ENCODE assay signal across 11 cellular contexts in the genomic region with DNA sequence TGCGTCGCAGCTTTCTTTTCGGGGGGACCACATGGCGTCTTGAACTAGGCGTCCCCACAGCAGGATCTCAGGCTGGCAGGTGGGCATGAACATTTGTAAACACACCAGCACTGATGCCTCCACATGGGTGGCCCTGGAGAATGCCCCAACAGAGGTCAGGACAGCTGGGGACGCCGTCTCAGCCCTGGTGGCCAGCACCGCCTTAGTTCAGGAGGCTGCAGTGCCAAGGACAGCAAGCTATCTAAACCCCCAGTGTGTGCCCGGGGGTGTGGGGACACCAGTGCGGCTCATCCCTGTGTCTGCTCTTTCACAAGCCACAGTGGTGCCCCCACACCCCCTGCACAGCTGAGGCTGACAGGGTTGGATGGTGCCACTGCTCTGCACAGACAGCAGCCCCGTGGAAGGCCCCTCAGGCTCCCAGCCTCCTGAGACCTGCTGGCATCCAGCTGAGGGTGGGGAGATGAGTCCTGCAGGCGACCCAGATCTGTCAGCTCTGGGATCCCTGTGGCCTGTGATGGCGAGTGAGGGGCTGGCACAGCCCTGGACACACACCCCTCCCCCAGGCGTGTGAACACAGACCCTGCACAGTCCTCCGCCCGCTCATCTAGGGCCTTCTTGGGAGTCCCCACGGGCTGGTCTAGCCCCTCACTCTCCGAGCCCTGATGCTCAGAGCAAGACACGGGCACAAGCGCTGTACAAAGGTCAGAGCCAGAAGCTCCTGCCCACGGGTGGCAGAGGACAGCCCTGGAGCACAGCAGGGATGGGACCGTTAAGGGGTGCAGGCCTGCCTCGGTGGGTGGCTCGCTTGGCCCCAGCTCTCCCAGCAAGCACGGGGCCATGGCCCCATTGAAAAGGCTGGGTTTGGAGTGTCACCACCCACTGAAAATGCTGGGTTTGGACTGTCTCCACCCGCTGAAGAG. TPM values are rescaled to one million over a fixed set of nuclear protein-coding genes. Genes with fewer than 3 reads are reported as not detected.
DNase-seq lines count a peak whose midpoint lies in the region; ATAC-seq, FAIRE-seq and TF ChIP-seq lines count a peak whose summit lies in the region.
"Had no signal": no experiment of that assay in that cellular context is flagged by ENCODE, and none has a peak within 500 bp of the region (broad histone marks: within the 10 kb centered on the region; RNA-seq: fewer than 3 reads in every experiment).

No MANE protein-coding gene starts in this region.

- TF ChIP-seq EP300 in A549 (IDR thresholded peaks at IDR 0.05) (no peak), stomach (IDR thresholded peaks at IDR 0.05) (no peak)

- intact Hi-C loops in Panc1 (cut with micrococcal nuclease; ENCODE audit: unreplicated experiment), result no loop called here
- intact Hi-C loops in kidney (cut with DNase I), result no loop called here
- intact Hi-C loops in stomach (cut with DNase I; ENCODE audit: low total_unique reads), result no loop called here

- H3K4me3 ChIP-seq in A549, result no peak overlapping the region
- H3K4me3 ChIP-seq in BE2C (ENCODE audit: low read depth, low read length), result no peak overlapping the region
- no peak overlapping the region for H3K4me3 ChIP-seq in Panc1 (ENCODE audit: low read depth in 2 of 2, low read length in 2 of 2)
- H3K4me3 ChIP-seq in kidney (ENCODE audit: low read length in 2 of 2), result no peak overlapping the region
- H3K4me3 ChIP-seq in stomach, result no peak overlapping the region
- H3K4me3 ChIP-seq: HAP-1, PC-9 had no signal

- TF ChIP-seq POLR2A in A549 (IDR thresholded peaks at IDR 0.05; ENCODE audit: low read length) (no peak), stomach (IDR thresholded peaks at IDR 0.05) (no peak)

- no TSS peak for BruUV-seq in Panc1 (replicated peaks; lab: Mats Ljungman, UMichigan)

- TF ChIP-seq CTCF in A549 (IDR thresholded peaks at IDR 0.05) (no peak), BE2C (IDR thresholded peaks at IDR 0.05; ENCODE audit: low read depth, low read length) (no peak), Panc1 (IDR thresholded peaks at IDR 0.05) (no peak), kidney (IDR thresholded peaks at IDR 0.05; ENCODE audit: borderline replicate concordance, extremely low read depth, insufficient read depth) (no peak), stomach (IDR thresholded peaks at IDR 0.05) (no peak)

- no peak for FAIRE-seq in A549 (lab: Jason Lieb, UNC)
- no peak for FAIRE-seq in kidney (lab: Jason Lieb, UNC)

- CTCF ChIA-PET in A549 (lab: Yijun Ruan, JAX) (interaction anchor here (0.7 to 6.4 kb wide), 19 partner anchors 7 to 396 kb away, joined by 3 to 36 read pairs (median 4); partner anchors contain the start of genes FAAP100 and FSCN2), Panc1 (lab: Charles Lee) (no interaction called here)

- no peaks in the 10 kb centered on the region; the same call in 1 of the 2 replicates for H3K27me3 ChIP-seq in BE2C
- no peaks in the 10 kb centered on the region for H3K27me3 ChIP-seq in Panc1 (ENCODE audit: control insufficient read depth, insufficient read depth, low read length)
- H3K27me3 ChIP-seq in stomach, result peaks cover 0 to 47% (median 25%) of the 10 kb centered on the region in 3 donors

- ATAC-seq in A549 (peak; percentile 3 to 4; a peak in 3 of 6 replicates), Panc1 (no peak), GM18907 (IDR thresholded peaks at IDR 0.05; ENCODE audit: unreplicated experiment) (no peak)

- H3K9ac ChIP-seq in kidney (ENCODE audit: low read length in 2 of 2), result no peak overlapping the region

- POLR2A ChIA-PET in A549 (lab: Yijun Ruan, JAX), result interaction anchor here (0.8 kb wide), 1 partner anchor 26 kb away, joined by 3 read pairs; no protein-coding TSS in a partner anchor
- POLR2A ChIA-PET in Panc1 (lab: Charles Lee), result interaction anchor here (1.2 kb wide), 1 partner anchor 16 kb away, joined by 5 read pairs; no protein-coding TSS in a partner anchor

- H3K27ac ChIP-seq in A549, result no peak overlapping the region
- peak overlapping the region; percentile 79 for H3K27ac ChIP-seq in Panc1 (ENCODE audit: low read length)
- no peak overlapping the region for H3K27ac ChIP-seq in kidney (ENCODE audit: low read depth in 2 of 2, low read length in 2 of 2)
- H3K27ac ChIP-seq in stomach, result no peak overlapping the region
- H3K27ac ChIP-seq: PC-9 had no signal

- H3K4me1 ChIP-seq in A549 (peaks cover 6% of the 10 kb centered on the region; the same call in 1 of the 3 replicates), BE2C (peaks cover 28% of the 10 kb centered on the region), Panc1 (ENCODE audit: control insufficient read depth, insufficient read depth, low read length) (peaks cover 55% of the 10 kb centered on the region), kidney (ENCODE audit: control insufficient read depth in 1 of 2, insufficient read depth in 1 of 2, low read depth in 1 of 2, low read length in 2 of 2) (peaks cover 0 to 5% of the 10 kb centered on the region in 2 donors), stomach (peaks cover 18 to 25% (median 23%) of the 10 kb centered on the region in 4 donors)
- H3K4me1 ChIP-seq: HAP-1 had no signal

- no peaks in the 10 kb centered on the region for H3K9me3 ChIP-seq in A549
- H3K9me3 ChIP-seq in BE2C, result no peaks in the 10 kb centered on the region
- H3K9me3 ChIP-seq in Panc1 (ENCODE audit: control insufficient read depth, insufficient read depth, low read depth, low read length), result no peaks in the 10 kb centered on the region
- no peaks in the 10 kb centered on the region for H3K9me3 ChIP-seq in kidney (ENCODE audit: control insufficient read depth in 1 of 2, low read length in 2 of 2)
- H3K9me3 ChIP-seq in stomach, result no peaks in the 10 kb centered on the region
- H3K9me3 ChIP-seq: HAP-1 had no signal

- no peak for TF ChIP-seq RAD21 in A549 (conservative IDR thresholded peaks at IDR 0.05 in 1 of 2, IDR thresholded peaks at IDR 0.05 in 1 of 2)

- DNase-seq in A549 (ENCODE audit: low read depth in 1 of 2, low spot score in 1 of 2), result no peak
- peak; percentile 53 for DNase-seq in BE2C
- no peak for DNase-seq in Panc1 (ENCODE audit: low read depth, low spot score)
- DNase-seq in kidney, result peak; percentile 52
- DNase-seq in dermis blood vessel endothelial cell, result no peak
- DNase-seq in stomach, result no peak
- no peak for DNase-seq in NCI-H2107 (lab: John Stamatoyannopoulos, UW)
- DNase-seq: CD8-positive, alpha-beta T cell; PC-9 had no signal

- 89% methylated on average over 21 of the region's 26 CpGs for WGBS in A549 (ENCODE audit: missing lambda C conversion rate)
- 82 to 89% (median 87%) methylated on average over 19 to 26 of the region's 26 CpGs for WGBS in stomach, 5 donors

- H3K4me2 ChIP-seq in A549, result no peak overlapping the region
- H3K4me2 ChIP-seq: PC-9 had no signal

- H3K36me3 ChIP-seq in BE2C, result peaks cover 10% of the 10 kb centered on the region
- no peaks in the 10 kb centered on the region; the same call in 1 of the 2 replicates for H3K36me3 ChIP-seq in Panc1 (ENCODE audit: control insufficient read depth, insufficient read depth, low read length)
- H3K36me3 ChIP-seq in kidney (ENCODE audit: control insufficient read depth in 1 of 2, insufficient read depth in 2 of 2, low read length in 2 of 2), result peaks cover 0 to 6% of the 10 kb centered on the region in 2 donors
- H3K36me3 ChIP-seq in stomach, result peaks cover 22 to 58% (median 54%) of the 10 kb centered on the region in 4 donors

- in situ Hi-C loops in Panc1 (cut with HindIII; ENCODE audit: low pct_unique_long_range_greater_than_20kb, low sequenced_read_pairs), result no loop called here

RNA-seq across cellular contexts. Expression of gene FSCN2, which starts 10.7 kb away (rescaled TPM):
- polyA plus RNA-seq in A549 (2011; rRNA removed) (0.84 and 1.2 TPM in 2 replicates), A549 (2017; fragmentation: RNase III; extraction: RNeasy Plus Mini Kit Qiagen cat#74134 plus additional on column Dnase treatment) (1.3 to 1.7 TPM (median 1.3 TPM) in 3 replicates), kidney (ENCODE audit: insufficient read depth, low read depth, low replicate concordance) (0.26 TPM), stomach (1 to 10 TPM in 2 of 3 donors, under 1 TPM in 1; 0.90 to 2.7 (median 2.1) TPM)
- 0.74 and 1.1 TPM in 2 replicates for polyA plus RNA-seq in A549 (2012; cell fraction: cytosol; rRNA removed)
- polyA plus RNA-seq in A549 (2012; cell fraction: nucleus; rRNA removed), result 7.5 and 8.3 TPM in 2 replicates
- 3.6 and 3.7 TPM in 2 replicates for polyA minus RNA-seq in A549 (2011; rRNA and poly(A)+ RNA removed)
- 2.4 TPM for polyA plus RNA-seq in BE2C (2012; ENCODE audit: insufficient read depth, insufficient read length, low read depth)
- total RNA-seq in Panc1 (2021; ENCODE audit: unreplicated experiment) (1.2 TPM), kidney (3.8 TPM), dermis blood vessel endothelial cell (0.42 and 1.0 TPM in 2 replicates), stomach (10 to 100 TPM in 1 of 5 donors, 1 to 10 TPM in 3, not detected in 1; 2.8 to 21.7 (median 6.2) TPM)
- polyA plus RNA-seq in Panc1 (2012; ENCODE audit: insufficient read length), result 9.6 TPM

RNA-seq across cellular contexts. Expression of gene FAAP100, which starts 13.2 kb away (rescaled TPM):
- polyA plus RNA-seq in A549 (2011; rRNA removed) (5.4 and 7.2 TPM in 2 replicates), A549 (2017; fragmentation: RNase III; extraction: RNeasy Plus Mini Kit Qiagen cat#74134 plus additional on column Dnase treatment) (16.2 to 17.7 TPM (median 16.8 TPM) in 3 replicates), kidney (ENCODE audit: insufficient read depth, low read depth, low replicate concordance) (13.2 TPM), stomach (10 to 100 TPM; 12.2 to 17.1 (median 17.0) TPM)
- polyA plus RNA-seq in A549 (2012; cell fraction: cytosol; rRNA removed), result 17.3 and 25.1 TPM in 2 replicates
- polyA plus RNA-seq in A549 (2012; cell fraction: nucleus; rRNA removed), result 52.4 and 75.7 TPM in 2 replicates
- 7.8 and 10.0 TPM in 2 replicates for polyA minus RNA-seq in A549 (2011; rRNA and poly(A)+ RNA removed)
- 43.0 TPM for polyA plus RNA-seq in BE2C (2012; ENCODE audit: insufficient read depth, insufficient read length, low read depth)
- total RNA-seq in Panc1 (2021; ENCODE audit: unreplicated experiment) (265 TPM), kidney (28.6 TPM), dermis blood vessel endothelial cell (26.0 and 27.1 TPM in 2 replicates), stomach (100 to 1,000 TPM in 1 of 5 donors, 10 to 100 TPM in 4; 11.9 to 130 (median 51.8) TPM)
- 232 TPM for polyA plus RNA-seq in Panc1 (2012; ENCODE audit: insufficient read length)

RNA-seq across cellular contexts. Expression of gene ACTG1, which starts 26.3 kb away (rescaled TPM):
- polyA plus RNA-seq in A549 (2011; rRNA removed) (2,042 and 2,306 TPM in 2 replicates), A549 (2017; fragmentation: RNase III; extraction: RNeasy Plus Mini Kit Qiagen cat#74134 plus additional on column Dnase treatment) (7,182 to 8,782 TPM (median 7,263 TPM) in 3 replicates), kidney (ENCODE audit: insufficient read depth, low read depth, low replicate concordance) (1,350 TPM), stomach (1,000 to 10,000 TPM; 1,866 to 2,457 (median 2,070) TPM)
- polyA plus RNA-seq in A549 (2012; cell fraction: cytosol; rRNA removed), result 14,539 and 15,776 TPM in 2 replicates
- 26,089 and 28,335 TPM in 2 replicates for polyA plus RNA-seq in A549 (2012; cell fraction: nucleus; rRNA removed)
- 2,054 and 3,772 TPM in 2 replicates for polyA minus RNA-seq in A549 (2011; rRNA and poly(A)+ RNA removed)
- 2,263 TPM for polyA plus RNA-seq in BE2C (2012; ENCODE audit: insufficient read depth, insufficient read length, low read depth)
- total RNA-seq in Panc1 (2021; ENCODE audit: unreplicated experiment) (4,502 TPM), kidney (2,632 TPM), dermis blood vessel endothelial cell (6,291 and 7,288 TPM in 2 replicates), stomach (1,000 to 10,000 TPM in 4 of 5 donors, 100 to 1,000 TPM in 1; 978 to 2,952 (median 1,777) TPM)
- polyA plus RNA-seq in Panc1 (2012; ENCODE audit: insufficient read length), result 6,760 TPM

Comparison
In these comparisons a context has a peak if more than half of its experiments do, and no peak if none do; other contexts are left out.
1. ATAC-seq: peak in A549 (2 of 2); none in Panc1 (single experiment) and GM18907 (single experiment).
2. DNase-seq: peak in BE2C (single experiment) and kidney (single experiment); none in A549 (0 of 2), Panc1 (single experiment), dermis blood vessel endothelial cell (single experiment), stomach (single experiment) and NCI-H2107 (single experiment).